In the genomic region with DNA sequence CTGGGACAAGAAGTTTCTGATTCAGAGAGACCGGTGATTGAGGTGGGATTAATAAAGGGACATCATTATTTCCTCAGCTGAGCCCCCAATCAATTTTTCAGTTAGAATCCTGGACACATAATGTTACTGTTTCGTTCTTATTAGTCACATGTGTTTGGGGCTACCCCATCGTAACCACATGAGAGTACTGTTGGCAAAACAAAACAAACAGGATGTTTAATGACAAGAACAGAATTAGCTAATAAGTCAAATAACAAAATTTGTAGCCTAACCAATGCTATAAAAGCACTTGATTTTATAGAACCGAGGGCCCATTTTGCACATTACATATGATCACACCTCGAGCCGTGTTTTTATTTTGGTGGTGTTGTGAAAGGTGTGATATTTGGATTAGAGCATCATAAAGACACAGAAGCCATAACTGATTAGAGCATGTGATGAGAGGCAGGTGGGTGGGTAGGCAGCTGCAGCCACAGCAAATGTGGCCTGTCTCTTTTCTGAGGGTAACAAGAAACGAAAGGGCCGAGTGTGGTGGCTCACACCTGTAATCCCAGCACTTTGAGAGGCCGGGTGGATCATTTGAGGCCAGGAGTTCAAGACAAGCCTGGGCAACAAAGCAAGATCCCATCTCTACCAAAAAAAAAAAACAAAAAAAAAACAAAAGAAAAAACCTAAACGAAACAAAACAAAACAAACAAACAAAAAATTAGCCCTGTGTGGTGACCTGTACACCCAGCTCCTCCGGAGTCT, we compare ENCODE assay signal across 17 cellular contexts. TPM values are rescaled to one million over a fixed set of nuclear protein-coding genes. Genes with fewer than 3 reads are reported as not detected.
A peak's percentile ranks its signal among the peaks of the same experiment; 100 is the strongest.
DNase-seq lines count a peak whose midpoint lies in the region; ATAC-seq and TF ChIP-seq lines count a peak whose summit lies in the region.
"Had no signal": no experiment of that assay in that cellular context is flagged by ENCODE, and none has a peak within 500 bp of the region (broad histone marks: within the 10 kb centered on the region; RNA-seq: fewer than 3 reads in every experiment).

No MANE protein-coding gene starts in this region.

- DNase-seq in GM20000 (ENCODE audit: low spot score): peak; percentile 71
- no peak for DNase-seq in endothelial cell (ENCODE audit: low spot score)
- DNase-seq in activated gamma-delta T cell treated with Interleukin-2 at 50 U/mL for 16 hours: no peak
- no peak for DNase-seq in DMS79 treated with DMSO at 0.1 percent for 48 hours (lab: John Stamatoyannopoulos, UW)
- DNase-seq: ACHN; activated CD4-positive, alpha-beta memory T cell treated with anti-CD3 and anti-CD28 coated beads, Interleukin-2, amount 10 ng/mL, durations not matched to agents 7 days and 5 days; activated effector memory CD4-positive, alpha-beta T cell treated with anti-CD3 and anti-CD28 coated beads, Interleukin-2, amount 50 U/mL, for 16 hours; gastrocnemius medialis; NCI-H1105 treated with DMSO at 0.1 percent for 48 hours; NCI-H526; stimulated activated CD4-positive, alpha-beta T cell treated with anti-CD3 and anti-CD28 coated beads, Interleukin-1b, Interleukin-23, amount 100 ng/mL, for 48 hours; T1000; uterus had no signal

- no peak overlapping the region for H3K27ac Mint-ChIP-seq in endothelial cell (ENCODE audit: unreplicated experiment)
- H3K27ac Mint-ChIP-seq: activated CD4-positive, alpha-beta memory T cell treated with anti-CD3 and anti-CD28 coated beads, Interleukin-2, amount 10 ng/mL, durations not matched to agents 7 days and 5 days had no signal

- peaks cover 11% of the 10 kb centered on the region for H3K4me1 Mint-ChIP-seq in endothelial cell (ENCODE audit: unreplicated experiment)

- ATAC-seq in GM18499 (IDR thresholded peaks at IDR 0.05; ENCODE audit: insufficient read depth, unreplicated experiment): peak; percentile 28
- peak; percentile 27 for ATAC-seq in HG02852 (IDR thresholded peaks at IDR 0.05; ENCODE audit: unreplicated experiment)
- peak; percentile 25 for ATAC-seq in HG03558 (IDR thresholded peaks at IDR 0.05; ENCODE audit: extremely low read depth, unreplicated experiment)
- no peak for ATAC-seq in GM19467 (IDR thresholded peaks at IDR 0.05; ENCODE audit: unreplicated experiment)
- ATAC-seq: gastrocnemius medialis had no signal

- peaks cover 5% of the 10 kb centered on the region for H3K36me3 Mint-ChIP-seq in endothelial cell (ENCODE audit: low read depth, unreplicated experiment)

- TF ChIP-seq CTCF in GM20000 (IDR thresholded peaks at IDR 0.05; ENCODE audit: extremely low read depth, missing control alignments) (no peak), endothelial cell (IDR thresholded peaks at IDR 0.05; ENCODE audit: unreplicated experiment) (no peak)

- H3K4me3 Mint-ChIP-seq in endothelial cell (ENCODE audit: unreplicated experiment): no peak overlapping the region
- H3K4me3 Mint-ChIP-seq: activated CD4-positive, alpha-beta memory T cell treated with anti-CD3 and anti-CD28 coated beads, Interleukin-2, amount 10 ng/mL, durations not matched to agents 7 days and 5 days had no signal

- peaks cover 6% of the 10 kb centered on the region for H3K9me3 Mint-ChIP-seq in endothelial cell (ENCODE audit: unreplicated experiment)
- H3K9me3 Mint-ChIP-seq: activated CD4-positive, alpha-beta memory T cell treated with anti-CD3 and anti-CD28 coated beads, Interleukin-2, amount 10 ng/mL, durations not matched to agents 7 days and 5 days had no signal

- H3K27me3 Mint-ChIP-seq in endothelial cell (ENCODE audit: unreplicated experiment): peaks cover 10% of the 10 kb centered on the region

RNA-seq across cellular contexts. Expression of a gene that starts 1.8 kb away (rescaled TPM):
- total RNA-seq in endothelial cell (ENCODE audit: unreplicated experiment): 0.05 TPM
- total RNA-seq: activated CD4-positive, alpha-beta memory T cell treated with anti-CD3 and anti-CD28 coated beads, Interleukin-2, amount 10 ng/mL, durations not matched to agents 7 days and 5 days; gastrocnemius medialis had no signal
